8 cellular contexts compared by ENCODE assay signal in the genomic region with DNA sequence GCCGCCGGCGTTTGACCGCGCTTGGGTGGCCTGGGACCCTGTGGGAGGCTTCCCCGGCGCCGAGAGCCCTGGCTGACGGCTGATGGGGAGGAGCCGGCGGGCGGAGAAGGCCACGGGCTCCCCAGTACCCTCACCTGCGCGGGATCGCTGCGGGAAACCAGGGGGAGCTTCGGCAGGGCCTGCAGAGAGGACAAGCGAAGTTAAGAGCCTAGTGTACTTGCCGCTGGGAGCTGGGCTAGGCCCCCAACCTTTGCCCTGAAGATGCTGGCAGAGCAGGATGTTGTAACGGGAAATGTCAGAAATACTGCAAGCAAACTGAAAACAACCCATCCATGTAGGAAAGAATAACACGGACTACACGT. TPM values are rescaled to one million over a fixed set of nuclear protein-coding genes. Genes with fewer than 3 reads are reported as not detected.
A peak's percentile ranks its signal among the peaks of the same experiment; 100 is the strongest.
DNase-seq lines count a peak whose midpoint lies in the region; ATAC-seq, FAIRE-seq and TF ChIP-seq lines count a peak whose summit lies in the region.
"Not testable (repeated sequence)": the region's sequence is repeated elsewhere in the genome, so short reads cannot be mapped to it uniquely, and the experiment has no call there.

No MANE protein-coding gene starts in this region.

- WGBS in HepG2 (ENCODE audit: low lambda C conversion rate) = 0% methylated on average over 2 of the region's 23 CpGs
- WGBS in prostate gland = 0% methylated on average over 3 of the region's 23 CpGs

- H3K4me1 ChIP-seq in astrocyte (ENCODE audit: insufficient read depth, low read length); HepG2 (ENCODE audit: insufficient read depth, low read length); prostate gland (replicated peaks); upper lobe of right lung: not testable (repeated sequence)

- H4K20me1 ChIP-seq in astrocyte (ENCODE audit: insufficient read depth, low read length); HepG2 (ENCODE audit: insufficient read depth, low read length): not testable (repeated sequence)

- H3K4me1 Mint-ChIP-seq in astrocyte (ENCODE audit: low read depth, unreplicated experiment) = not testable (repeated sequence)

- H3K79me2 ChIP-seq in astrocyte (ENCODE audit: insufficient read depth, low read length); HepG2 (ENCODE audit: insufficient read depth, low read length): not testable (repeated sequence)

- H3K9me3 ChIP-seq in astrocyte (ENCODE audit: insufficient read depth, low read depth, low read length); HepG2 (ENCODE audit: low read length); prostate gland; upper lobe of right lung: not testable (repeated sequence)

- POLR2A ChIA-PET in HepG2 (lab: Yijun Ruan, JAX) = not testable (repeated sequence)

- not testable (repeated sequence) for H3K36me3 ChIP-seq in astrocyte (ENCODE audit: insufficient read depth, low read length); HepG2 (replicated peaks in 1 of 2; ENCODE audit: control insufficient read depth in 1 of 2, insufficient read depth in 2 of 2, low read length in 2 of 2); prostate gland; upper lobe of right lung

- peak overlapping the region; percentile 55 for H3K27ac ChIP-seq in VCaP
- not testable (repeated sequence) for H3K27ac ChIP-seq in astrocyte (ENCODE audit: low read depth, low read length)
- peak overlapping the region; percentile 74 for H3K27ac ChIP-seq in HepG2 (ENCODE audit: extremely low read length, insufficient read depth, low read length)
- H3K27ac ChIP-seq in prostate gland = peak overlapping the region; percentile 82 to 86
- peak overlapping the region; percentile 70 for H3K27ac ChIP-seq in upper lobe of right lung

- not testable (repeated sequence) for TF ChIP-seq EP300 in HepG2 (IDR thresholded peaks at IDR 0.05; ENCODE audit: low read depth in 2 of 2, low read length in 2 of 2); HepG2 (CRISPR knock-in tag; IDR thresholded peaks at IDR 0.05; ENCODE audit: borderline replicate concordance)

- not testable (repeated sequence) for H3K4me3 ChIP-seq in astrocyte (ENCODE audit: insufficient read depth, low read depth, low read length)
- H3K4me3 ChIP-seq in HepG2 (replicated peaks in 1 of 3; ENCODE audit: insufficient read depth in 1 of 3, low read depth in 2 of 3, low read length in 3 of 3) = peak overlapping the region; percentile 42 to 69 (median 54); a peak in 4 of 6 replicates
- peak overlapping the region; percentile 44 to 45 for H3K4me3 ChIP-seq in prostate gland
- H3K4me3 ChIP-seq in upper lobe of right lung = peak overlapping the region; percentile 43

- H3K4me2 ChIP-seq in astrocyte (ENCODE audit: low read length) = peak overlapping the region; percentile 70
- H3K4me2 ChIP-seq in HepG2 (ENCODE audit: low read depth, low read length) = not testable (repeated sequence)

- not testable (repeated sequence) for TF ChIP-seq POLR2A in HepG2 (IDR thresholded peaks at IDR 0.05; ENCODE audit: insufficient read depth in 1 of 2, low read depth in 2 of 2, low read length in 2 of 2); prostate gland (IDR thresholded peaks at IDR 0.05)

- not testable (repeated sequence) for H3K27me3 Mint-ChIP-seq in astrocyte (ENCODE audit: low read depth, unreplicated experiment)

- CTCF ChIA-PET in HepG2 (lab: Yijun Ruan, JAX; ENCODE audit: low intra/inter-chr PET ratio, low total read pairs) = not testable (repeated sequence)

- BruUV-seq in HepG2 (replicated peaks; lab: Mats Ljungman, UMichigan) = not testable (repeated sequence)

- not testable (repeated sequence) for FAIRE-seq in astrocyte (lab: Jason Lieb, UNC); HepG2 (lab: Jason Lieb, UNC)

- in situ Hi-C loops in HepG2 (cut with HindIII; ENCODE audit: extremely low pct_ligation_motif_present, low pct_unique_long_range_greater_than_20kb) = not testable (repeated sequence)

- peak overlapping the region; percentile 43 for H3K9ac ChIP-seq in astrocyte (ENCODE audit: low read length)
- peak overlapping the region; percentile 72; the same call in 1 of the 2 replicates for H3K9ac ChIP-seq in HepG2 (ENCODE audit: insufficient read depth, low read depth, low read length)

- not testable (repeated sequence) for H3K9me3 Mint-ChIP-seq in astrocyte (ENCODE audit: unreplicated experiment)

- TF ChIP-seq RAD21 in HepG2 (CRISPR knock-in tag; IDR thresholded peaks at IDR 0.05) = not testable (repeated sequence)

- not testable (repeated sequence) for TF ChIP-seq CTCF in VCaP (conservative IDR thresholded peaks at IDR 0.05); astrocyte (IDR thresholded peaks at IDR 0.05; ENCODE audit: insufficient read depth, low read depth, low read length); HepG2 (CRISPR knock-in tag; IDR thresholded peaks at IDR 0.05); prostate gland (IDR thresholded peaks at IDR 0.05); upper lobe of right lung (IDR thresholded peaks at IDR 0.05)

- not testable (repeated sequence) for H3K27ac Mint-ChIP-seq in astrocyte (ENCODE audit: unreplicated experiment)

- peak overlapping the region; percentile 87 for H3K4me3 Mint-ChIP-seq in astrocyte (ENCODE audit: unreplicated experiment)

- not testable (repeated sequence) for H3K36me3 Mint-ChIP-seq in astrocyte (ENCODE audit: low read depth, unreplicated experiment)

- H3K27me3 ChIP-seq in astrocyte (ENCODE audit: insufficient read depth, low read length); HepG2 (ENCODE audit: control insufficient read depth in 1 of 2, insufficient read depth in 2 of 2, low read length in 2 of 2); prostate gland (replicated peaks; ENCODE audit: insufficient read depth); upper lobe of right lung: not testable (repeated sequence)

- DNase-seq in astrocyte (ENCODE audit: low read depth); HepG2 (ENCODE audit: low spot score); prostate gland (ENCODE audit: low spot score); upper lobe of right lung: not testable (repeated sequence)

- intact Hi-C loops in HepG2 (cut with micrococcal nuclease; ENCODE audit: unreplicated experiment); prostate gland (cut with DNase I); upper lobe of right lung (cut with DNase I): not testable (repeated sequence)

- ATAC-seq in GM18511 (IDR thresholded peaks at IDR 0.05; ENCODE audit: unreplicated experiment) (peak; percentile 28), HG03342 (IDR thresholded peaks at IDR 0.05; ENCODE audit: unreplicated experiment) (peak; percentile 15), esophagus mucosa (peak; percentile 31), HepG2 (peak; percentile 82), upper lobe of right lung (peak; percentile 65)

- not testable (repeated sequence) for H2AFZ ChIP-seq in astrocyte (ENCODE audit: low read depth, low read length); HepG2 (ENCODE audit: low read length)

RNA-seq across cellular contexts. Expression of gene GOLGA8M, which starts 26.0 kb away (rescaled TPM):
- total RNA-seq in astrocyte (1.5 and 1.6 TPM in 2 replicates), esophagus mucosa (0.36 TPM), HepG2 (2016; rRNA removed; fragmentation: Illumina TruSeq; extraction: Trizol) (not detected in 2 replicates), prostate gland (1 to 10 TPM in 1 of 2 donors, not detected in 1; 1.5 TPM), upper lobe of right lung (3.0 TPM)
- not detected in 2 replicates for total RNA-seq in HepG2 (2016; cell fraction: cytosol; rRNA removed; fragmentation: Illumina TruSeq; extraction: Trizol; ENCODE audit: low read depth)
- 0.06 TPM in 1 of 2 replicates, not detected in the other for total RNA-seq in HepG2 (2016; cell fraction: insoluble cytoplasmic fraction; rRNA removed; fragmentation: Illumina TruSeq; extraction: Trizol)
- not detected in 2 replicates for total RNA-seq in HepG2 (2016; cell fraction: membrane; rRNA removed; fragmentation: Illumina TruSeq; extraction: Trizol)
- total RNA-seq in HepG2 (2016; cell fraction: nucleus; rRNA removed; fragmentation: Illumina TruSeq; extraction: Trizol) = not detected in 2 replicates
- 0.05 and 0.66 TPM in 2 replicates for polyA plus RNA-seq in HepG2 (2011; rRNA removed)
- polyA plus RNA-seq in HepG2 (2011; cell fraction: cytosol; rRNA removed) = 0.04 TPM in 1 of 2 replicates, not detected in the other
- 0.90 and 2.4 TPM in 2 replicates for polyA plus RNA-seq in HepG2 (2011; cell fraction: nucleus; rRNA removed)
- polyA plus RNA-seq in HepG2 (2012) = 0.17 and 0.23 TPM in 2 replicates
- not detected in 2 replicates for polyA plus RNA-seq in HepG2 (2016; cell fraction: cytosol; fragmentation: Illumina TruSeq; extraction: Trizol; ENCODE audit: low read depth)
- not detected in 2 replicates for polyA plus RNA-seq in HepG2 (2016; cell fraction: insoluble cytoplasmic fraction; fragmentation: Illumina TruSeq; extraction: Trizol; ENCODE audit: low read depth)
- polyA plus RNA-seq in HepG2 (2016; cell fraction: membrane; fragmentation: Illumina TruSeq; extraction: Trizol; ENCODE audit: low read depth) = not detected in 2 replicates
- 1.3 TPM in 1 of 2 replicates, not detected in the other for polyA plus RNA-seq in HepG2 (2016; cell fraction: nucleus; fragmentation: Illumina TruSeq; extraction: Trizol; ENCODE audit: insufficient read depth, low read depth)
- 0.20 TPM in 1 of 2 replicates, not detected in the other for polyA minus RNA-seq in HepG2 (2011; rRNA and poly(A)+ RNA removed; ENCODE audit: low replicate concordance)
- not detected in 2 replicates for polyA minus RNA-seq in HepG2 (2011; cell fraction: cytosol; rRNA and poly(A)+ RNA removed)
- 0.50 and 1.3 TPM in 2 replicates for polyA minus RNA-seq in HepG2 (2011; cell fraction: nucleus; rRNA and poly(A)+ RNA removed)

Comparison
In these comparisons a context has a peak if more than half of its experiments do, and no peak if none do; other contexts are left out.
1. ATAC-seq: peak in every context shown above with its lines; median percentile 82 in HepG2; 65 in upper lobe of right lung; 31 in esophagus mucosa; 28 in GM18511; 15 in HG03342.